Comparison of ENCODE assay signal across 1 cellular context in genomic region chr2:10278029-10278762, GRCh38.
TF ChIP-seq lines count a peak whose summit lies in the region.

No MANE protein-coding gene starts in this region.

TF ChIP-seq in HepG2, 621 proteins besides CTCF, POLR2A, EP300 and RAD21 (continued from another document and continues in another):
- TF ChIP-seq, protein P1, sequence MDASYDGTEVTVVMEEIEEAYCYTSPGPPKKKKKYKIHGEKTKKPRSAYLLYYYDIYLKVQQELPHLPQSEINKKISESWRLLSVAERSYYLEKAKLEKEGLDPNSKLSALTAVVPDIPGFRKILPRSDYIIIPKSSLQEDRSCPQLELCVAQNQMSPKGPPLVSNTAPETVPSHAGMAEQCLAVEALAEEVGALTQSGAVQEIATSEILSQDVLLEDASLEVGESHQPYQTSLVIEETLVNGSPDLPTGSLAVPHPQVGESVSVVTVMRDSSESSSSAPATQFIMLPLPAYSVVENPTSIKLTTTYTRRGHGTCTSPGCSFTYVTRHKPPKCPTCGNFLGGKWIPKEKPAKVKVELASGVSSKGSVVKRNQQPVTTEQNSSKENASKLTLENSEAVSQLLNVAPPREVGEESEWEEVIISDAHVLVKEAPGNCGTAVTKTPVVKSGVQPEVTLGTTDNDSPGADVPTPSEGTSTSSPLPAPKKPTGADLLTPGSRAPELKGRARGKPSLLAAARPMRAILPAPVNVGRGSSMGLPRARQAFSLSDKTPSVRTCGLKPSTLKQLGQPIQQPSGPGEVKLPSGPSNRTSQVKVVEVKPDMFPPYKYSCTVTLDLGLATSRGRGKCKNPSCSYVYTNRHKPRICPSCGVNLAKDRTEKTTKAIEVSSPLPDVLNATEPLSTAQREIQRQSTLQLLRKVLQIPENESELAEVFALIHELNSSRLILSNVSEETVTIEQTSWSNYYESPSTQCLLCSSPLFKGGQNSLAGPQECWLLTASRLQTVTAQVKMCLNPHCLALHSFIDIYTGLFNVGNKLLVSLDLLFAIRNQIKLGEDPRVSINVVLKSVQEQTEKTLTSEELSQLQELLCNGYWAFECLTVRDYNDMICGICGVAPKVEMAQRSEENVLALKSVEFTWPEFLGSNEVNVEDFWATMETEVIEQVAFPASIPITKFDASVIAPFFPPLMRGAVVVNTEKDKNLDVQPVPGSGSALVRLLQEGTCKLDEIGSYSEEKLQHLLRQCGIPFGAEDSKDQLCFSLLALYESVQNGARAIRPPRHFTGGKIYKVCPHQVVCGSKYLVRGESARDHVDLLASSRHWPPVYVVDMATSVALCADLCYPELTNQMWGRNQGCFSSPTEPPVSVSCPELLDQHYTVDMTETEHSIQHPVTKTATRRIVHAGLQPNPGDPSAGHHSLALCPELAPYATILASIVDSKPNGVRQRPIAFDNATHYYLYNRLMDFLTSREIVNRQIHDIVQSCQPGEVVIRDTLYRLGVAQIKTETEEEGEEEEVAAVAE (CRISPR knock-in tag; IDR thresholded peaks at IDR 0.05; ENCODE audit: borderline replicate concordance) = no peak
- TF ChIP-seq NFYB (CRISPR knock-in tag; IDR thresholded peaks at IDR 0.05) (peak; percentile 20; the same call in 1 of the 2 replicates), CREBL2 (CRISPR knock-in tag; IDR thresholded peaks at IDR 0.05; ENCODE audit: borderline replicate concordance) (no peak; the same call in 1 of the 2 replicates), ZNF816 (CRISPR knock-in tag; IDR thresholded peaks at IDR 0.05; ENCODE audit: borderline replicate concordance) (peak; percentile 89), ISX (CRISPR knock-in tag; conservative IDR thresholded peaks at IDR 0.05) (no peak), ELF3 (CRISPR knock-in tag; IDR thresholded peaks at IDR 0.05) (peak; percentile 93), HMGXB4 (CRISPR knock-in tag; IDR thresholded peaks at IDR 0.05; ENCODE audit: borderline replicate concordance in 1 of 2, low read depth in 1 of 2) (peak; percentile 47 to 66; a peak in 1 of 4 replicates), FUBP1 (CRISPR knock-in tag; IDR thresholded peaks at IDR 0.05; ENCODE audit: borderline replicate concordance) (no peak), ZNF510 (CRISPR knock-in tag; IDR thresholded peaks at IDR 0.05; ENCODE audit: low read depth) (0 out of 2 replicates have a peak, but pooled peaks have one; percentile 70), ZBTB40 (IDR thresholded peaks at IDR 0.05) (no peak), ZBTB40 (CRISPR knock-in tag; IDR thresholded peaks at IDR 0.05) (peak; percentile 66), ATF4 (CRISPR knock-in tag; IDR thresholded peaks at IDR 0.05) (peak in 1 of 2 experiments; percentile 24; a peak in 1 of 4 replicates), ZNF3 (CRISPR knock-in tag; IDR thresholded peaks at IDR 0.05) (peak; percentile 38; the same call in 1 of the 2 replicates), ZBTB38 (CRISPR knock-in tag; IDR thresholded peaks at IDR 0.05) (peak; percentile 16; the same call in 1 of the 2 replicates), ZBTB4 (CRISPR knock-in tag; IDR thresholded peaks at IDR 0.05; ENCODE audit: borderline replicate concordance) (peak; percentile 84; the same call in 1 of the 2 replicates), CEBPB (IDR thresholded peaks at IDR 0.05; ENCODE audit: borderline replicate concordance, low read depth, low read length) (no peak), AHR (CRISPR knock-in tag; IDR thresholded peaks at IDR 0.05) (no peak), RELA (CRISPR knock-in tag; IDR thresholded peaks at IDR 0.05) (no peak), MXI1 (IDR thresholded peaks at IDR 0.05; ENCODE audit: borderline replicate concordance, low read depth, low read length) (peak; percentile 90; the same call in 1 of the 3 replicates), KDM5B (CRISPR knock-in tag; IDR thresholded peaks at IDR 0.05; ENCODE audit: borderline replicate concordance) (peak; percentile 65), ZNF44 (CRISPR knock-in tag; IDR thresholded peaks at IDR 0.05) (no peak)
